In genomic region chr12:91899056-91899455, GRCh38 we compare ENCODE assay signal across 29 cellular contexts.
"Had no signal": no experiment of that assay in that cellular context is flagged by ENCODE, and none has a peak within 500 bp of the region (broad histone marks: within the 10 kb centered on the region; RNA-seq: fewer than 3 reads in every experiment).

No MANE protein-coding gene starts in this region.

- H3K27me3 ChIP-seq: ascending aorta, SJCRH30 had no signal

- H3K4me3 ChIP-seq: ascending aorta, SJCRH30, SK-N-MC had no signal

- H3K27ac Mint-ChIP-seq: activated CD4-positive, alpha-beta T cell treated with anti-CD3 and anti-CD28 coated beads for 36 hours; activated CD4-positive, alpha-beta T cell treated with anti-CD3 and anti-CD28 coated beads, Interleukin-2, amount 10 ng/mL, durations not matched to agents 7 days and 5 days; activated CD8-positive, alpha-beta T cell treated with anti-CD3 and anti-CD28 coated beads, Interleukin-2, amount 10 ng/mL, durations not matched to agents 7 days and 5 days; activated naive CD4-positive, alpha-beta T cell treated with anti-CD3 and anti-CD28 coated beads, Interleukin-2, amount 50 U/mL, for 24 hours; activated naive CD8-positive, alpha-beta T cell treated with anti-CD3 and anti-CD28 coated beads, Interleukin-2, amount 10 ng/mL, durations not matched to agents 7 days and 5 days; activated T-cell treated with anti-CD3 and anti-CD28 coated beads, Interleukin-2, amount 50 U/mL, for 24 hours; activated T-helper 2 cell treated with anti-CD3 and anti-CD28 coated beads, Interferon-gamma antibody, Interleukin-2, Interleukin-4, amounts not matched to agents 10 μg/mL and 5 μg/mL and 100 μg/mL, durations not matched to agents 14 hours and 24 hours and 36 hours; T-helper 2 cell treated with Interferon-gamma antibody and Interleukin-4, amounts not matched to agents 5 μg/mL and 100 μg/mL, for 36 hours; WTC11 had no signal

- H3K27ac ChIP-seq: ascending aorta, SJCRH30, SK-N-MC had no signal

- H3K27me3 Mint-ChIP-seq: activated CD4-positive, alpha-beta T cell treated with anti-CD3 and anti-CD28 coated beads for 36 hours; activated CD4-positive, alpha-beta T cell treated with anti-CD3 and anti-CD28 coated beads, Interleukin-2, amount 10 ng/mL, durations not matched to agents 7 days and 5 days; activated naive CD4-positive, alpha-beta T cell treated with anti-CD3 and anti-CD28 coated beads, Interleukin-2, amount 50 U/mL, for 24 hours; activated naive CD8-positive, alpha-beta T cell treated with anti-CD3 and anti-CD28 coated beads, Interleukin-2, amount 10 ng/mL, durations not matched to agents 7 days and 5 days; activated T-cell treated with anti-CD3 and anti-CD28 coated beads, Interleukin-2, amount 50 U/mL, for 24 hours had no signal

- H3K9me3 ChIP-seq: ascending aorta, SJCRH30 had no signal

- ATAC-seq: activated CD4-positive, alpha-beta T cell treated with anti-CD3 and anti-CD28 coated beads for 36 hours; activated CD4-positive, CD25-positive, alpha-beta regulatory T cell treated with anti-CD3 and anti-CD28 coated beads, Interleukin-2, amount 50 U/mL, for 24 hours; activated CD8-positive, alpha-beta T cell treated with anti-CD3 and anti-CD28 coated beads, Interleukin-2, amount 10 ng/mL, durations not matched to agents 7 days and 5 days; Panc1; WTC11 had no signal

- H3K36me3 ChIP-seq: ascending aorta, SJCRH30 had no signal

- H3K4me1 ChIP-seq: ascending aorta, SJCRH30 had no signal

- H3K4me3 Mint-ChIP-seq: activated CD4-positive, alpha-beta T cell treated with anti-CD3 and anti-CD28 coated beads for 36 hours; activated CD4-positive, alpha-beta T cell treated with anti-CD3 and anti-CD28 coated beads, Interleukin-2, amount 10 ng/mL, durations not matched to agents 7 days and 5 days; activated CD8-positive, alpha-beta T cell treated with anti-CD3 and anti-CD28 coated beads, Interleukin-2, amount 10 ng/mL, durations not matched to agents 7 days and 5 days; activated naive CD4-positive, alpha-beta T cell treated with anti-CD3 and anti-CD28 coated beads, Interleukin-2, amount 50 U/mL, for 24 hours; activated naive CD8-positive, alpha-beta T cell treated with anti-CD3 and anti-CD28 coated beads, Interleukin-2, amount 10 ng/mL, durations not matched to agents 7 days and 5 days; activated T-cell treated with anti-CD3 and anti-CD28 coated beads, Interleukin-2, amount 50 U/mL, for 24 hours; T-helper 2 cell treated with Interferon-gamma antibody and Interleukin-4, amounts not matched to agents 5 μg/mL and 100 μg/mL, for 36 hours; WTC11 had no signal

- DNase-seq: activated CD4-positive, alpha-beta T cell treated with anti-CD3 and anti-CD28 coated beads for 36 hours; activated CD4-positive, alpha-beta T cell treated with anti-CD3 and anti-CD28 coated beads, Interleukin-2, amount 10 ng/mL, durations not matched to agents 7 days and 5 days; activated CD4-positive, alpha-beta T cell treated with anti-CD3 and anti-CD28 coated beads, Interleukin-2, amount 50 U/mL, for 48 hours; activated CD8-positive, alpha-beta T cell treated with anti-CD3 and anti-CD28 coated beads, Interleukin-2, amount 10 ng/mL, durations not matched to agents 7 days and 5 days; activated gamma-delta T cell; activated naive CD4-positive, alpha-beta T cell treated with Interleukin-2 at 50 U/mL for 16 hours; activated naive CD8-positive, alpha-beta T cell treated with anti-CD3 and anti-CD28 coated beads, Interleukin-2, amount 10 ng/mL, durations not matched to agents 7 days and 5 days; activated T-cell treated with anti-CD3 and anti-CD28 coated beads, Interleukin-2, amount 50 U/mL, for 24 hours; amygdala; NCI-H1105; NCI-H1417 treated with DMSO at 0.1 percent for 48 hours; NCI-H187 treated with DMSO at 0.1 percent for 48 hours; NCI-H2081; NCI-H2171 treated with DMSO at 0.1 percent for 48 hours; NCI-H2227 treated with DMSO at 0.1 percent for 48 hours; NCI-H446 treated with DMSO at 0.1 percent for 48 hours; NCI-H524; NCI-H69; NCI-H82; SHP77; SJCRH30 had no signal
